ENCODE assay signal across 34 cellular contexts in the genomic region with DNA sequence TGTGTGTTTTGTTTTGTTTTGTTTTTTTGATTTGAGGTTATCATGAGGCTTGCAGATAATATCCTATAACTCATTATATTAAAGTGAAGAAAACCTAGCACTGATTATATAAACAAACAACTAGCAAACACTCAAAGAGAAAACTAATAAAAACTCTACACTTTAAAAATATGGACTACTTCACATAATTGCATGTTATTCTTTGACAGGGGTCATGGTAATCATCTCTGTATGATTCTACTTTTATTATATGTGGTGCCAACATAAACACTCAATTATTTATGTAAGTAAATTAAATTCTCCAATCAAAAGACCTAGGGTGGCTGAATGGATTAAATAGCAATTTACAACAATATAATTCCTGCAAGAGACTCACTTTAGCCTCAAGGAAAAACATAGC. TPM values are rescaled to one million over a fixed set of nuclear protein-coding genes. Genes with fewer than 3 reads are reported as not detected.
"Had no signal": no experiment of that assay in that cellular context is flagged by ENCODE, and none has a peak within 500 bp of the region (broad histone marks: within the 10 kb centered on the region; RNA-seq: fewer than 3 reads in every experiment).

No MANE protein-coding gene starts in this region.

- H3K9me3 ChIP-seq: adrenal gland, body of pancreas, breast epithelium, Peyer's patch, SJSA1, SK-N-SH had no signal

- H3K4me3 Mint-ChIP-seq: activated CD4-positive, alpha-beta T cell treated with anti-CD3 and anti-CD28 coated beads for 36 hours; activated CD4-positive, alpha-beta T cell treated with anti-CD3 and anti-CD28 coated beads, Interleukin-2, amount 10 ng/mL, durations not matched to agents 7 days and 5 days; activated CD8-positive, alpha-beta T cell treated with anti-CD3 and anti-CD28 coated beads, Interleukin-2, amount 10 ng/mL, durations not matched to agents 7 days and 5 days; activated naive CD4-positive, alpha-beta T cell treated with anti-CD3 and anti-CD28 coated beads for 36 hours; activated T-cell treated with anti-CD3 and anti-CD28 coated beads, Interleukin-2, amount 50 U/mL, for 4 hours; activated T-helper 1 cell treated with anti-CD3 and anti-CD28 coated beads, Interleukin-12 subunit alpha, Interleukin-12 subunit beta, Interleukin-2, Interleukin-4 antibody, amounts not matched to agents 30 ng/mL and 10 ng/mL and 1 ng/mL, durations not matched to agents 14 hours and 24 hours and 36 hours; T-helper 1 cell treated with Interleukin-12 subunit alpha and Interleukin-12 subunit beta and Interleukin-4 antibody, amounts not matched to agents 30 μg/mL and 1 μg/mL, for 36 hours; T-helper 2 cell treated with Interferon-gamma antibody and Interleukin-4, amounts not matched to agents 5 μg/mL and 100 μg/mL, for 36 hours; WTC11 had no signal

- H3K4me1 ChIP-seq: body of pancreas, breast epithelium had no signal

- H3K27me3 ChIP-seq: adrenal gland, body of pancreas, breast epithelium, Peyer's patch, SJSA1 had no signal

- H3K27me3 Mint-ChIP-seq: activated CD4-positive, alpha-beta T cell treated with anti-CD3 and anti-CD28 coated beads, Interleukin-2, amount 10 ng/mL, durations not matched to agents 7 days and 5 days had no signal

- H3K9ac ChIP-seq: KMS-11, SK-N-SH had no signal

- H3K36me3 ChIP-seq: adrenal gland, breast epithelium, Peyer's patch, SJSA1 had no signal

- H3K27ac Mint-ChIP-seq: activated CD4-positive, alpha-beta T cell treated with anti-CD3 and anti-CD28 coated beads for 36 hours; activated CD4-positive, alpha-beta T cell treated with anti-CD3 and anti-CD28 coated beads, Interleukin-2, amount 10 ng/mL, durations not matched to agents 7 days and 5 days; activated CD8-positive, alpha-beta T cell treated with anti-CD3 and anti-CD28 coated beads, Interleukin-2, amount 10 ng/mL, durations not matched to agents 7 days and 5 days; activated naive CD4-positive, alpha-beta T cell treated with anti-CD3 and anti-CD28 coated beads for 36 hours; activated naive CD4-positive, alpha-beta T cell treated with anti-CD3 and anti-CD28 coated beads, Interleukin-2, amount 50 U/mL, for 72 hours; activated T-helper 1 cell treated with anti-CD3 and anti-CD28 coated beads, Interleukin-12 subunit alpha, Interleukin-12 subunit beta, Interleukin-2, Interleukin-4 antibody, amounts not matched to agents 30 ng/mL and 10 ng/mL and 1 ng/mL, durations not matched to agents 14 hours and 24 hours and 36 hours; T-helper 1 cell treated with Interleukin-12 subunit alpha and Interleukin-12 subunit beta and Interleukin-4 antibody, amounts not matched to agents 30 μg/mL and 1 μg/mL, for 36 hours; T-helper 2 cell treated with Interferon-gamma antibody and Interleukin-4, amounts not matched to agents 5 μg/mL and 100 μg/mL, for 36 hours; WTC11 had no signal

- ATAC-seq: activated CD4-positive, alpha-beta T cell treated with anti-CD3 and anti-CD28 coated beads for 36 hours; activated CD4-positive, CD25-positive, alpha-beta regulatory T cell treated with anti-CD3 and anti-CD28 coated beads, Interleukin-2, amount 50 U/mL, for 24 hours; activated CD8-positive, alpha-beta T cell treated with anti-CD3 and anti-CD28 coated beads, Interleukin-2, amount 10 ng/mL, durations not matched to agents 7 days and 5 days; activated naive CD4-positive, alpha-beta T cell treated with anti-CD3 and anti-CD28 coated beads, Interleukin-2, amount 50 U/mL, for 72 hours; activated T-cell treated with anti-CD3 and anti-CD28 coated beads, Interleukin-2, amount 50 U/mL, for 4 hours; body of pancreas; PC-3; WTC11 had no signal

- H3K9me3 Mint-ChIP-seq: activated CD4-positive, alpha-beta T cell treated with anti-CD3 and anti-CD28 coated beads, Interleukin-2, amount 10 ng/mL, durations not matched to agents 7 days and 5 days; activated T-cell treated with anti-CD3 and anti-CD28 coated beads, Interleukin-2, amount 50 U/mL, for 4 hours; activated T-helper 1 cell treated with anti-CD3 and anti-CD28 coated beads, Interleukin-12 subunit alpha, Interleukin-12 subunit beta, Interleukin-2, Interleukin-4 antibody, amounts not matched to agents 30 ng/mL and 10 ng/mL and 1 ng/mL, durations not matched to agents 14 hours and 24 hours and 36 hours; T-helper 1 cell treated with Interleukin-12 subunit alpha and Interleukin-12 subunit beta and Interleukin-4 antibody, amounts not matched to agents 30 μg/mL and 1 μg/mL, for 36 hours; T-helper 2 cell treated with Interferon-gamma antibody and Interleukin-4, amounts not matched to agents 5 μg/mL and 100 μg/mL, for 36 hours had no signal

- DNase-seq: activated CD4-positive, alpha-beta T cell treated with anti-CD3 and anti-CD28 coated beads for 36 hours; activated CD4-positive, alpha-beta T cell treated with anti-CD3 and anti-CD28 coated beads, Interleukin-2, amount 10 ng/mL, durations not matched to agents 7 days and 5 days; activated CD4-positive, alpha-beta T cell treated with anti-CD3 and anti-CD28 coated beads, Interleukin-2, amount 50 U/mL, for 48 hours; activated CD8-positive, alpha-beta T cell treated with anti-CD3 and anti-CD28 coated beads, Interleukin-2, amount 10 ng/mL, durations not matched to agents 7 days and 5 days; activated gamma-delta T cell treated with Interleukin-2 at 50 U/mL for 16 hours; activated naive CD4-positive, alpha-beta T cell treated with anti-CD3 and anti-CD28 coated beads for 36 hours; activated T-cell treated with anti-CD3 and anti-CD28 coated beads, Interleukin-2, amount 50 U/mL, for 4 hours; adrenal gland; body of pancreas; NCI-H1092 treated with DMSO at 0.1 percent for 48 hours; NCI-H1436 treated with DMSO at 0.1 percent for 48 hours; NCI-H1694 treated with DMSO at 0.1 percent for 48 hours; NCI-H2029; NCI-H2171 treated with DMSO at 0.1 percent for 48 hours; NCI-H2227 treated with DMSO at 0.1 percent for 48 hours; NCI-H446; NCI-H510A treated with DMSO at 0.1 percent for 48 hours; NCI-H526 treated with DMSO at 0.1 percent for 48 hours; NCI-H82; NK-92 treated with Interleukin-12 subunit alpha and Interleukin-12 subunit beta, amount 100 ng/mL, for 24 hours; PC-3; Peyer's patch; RPMI8226; SHP77 treated with DMSO at 0.1 percent for 48 hours; SK-N-SH had no signal

- H3K27ac ChIP-seq: adrenal gland, body of pancreas, breast epithelium, KMS-11, Peyer's patch, SJSA1 had no signal

- H3K4me3 ChIP-seq: adrenal gland, body of pancreas, breast epithelium, Peyer's patch, SJSA1 had no signal

RNA-seq across cellular contexts. Expression of a gene that starts 44.6 kb away (rescaled TPM):
- total RNA-seq: activated CD4-positive, alpha-beta T cell treated with anti-CD3 and anti-CD28 coated beads for 36 hours; activated CD4-positive, alpha-beta T cell treated with anti-CD3 and anti-CD28 coated beads, Interleukin-2, amount 10 ng/mL, durations not matched to agents 7 days and 5 days; activated CD8-positive, alpha-beta T cell treated with anti-CD3 and anti-CD28 coated beads, Interleukin-2, amount 10 ng/mL, durations not matched to agents 7 days and 5 days; activated naive CD4-positive, alpha-beta T cell treated with anti-CD3 and anti-CD28 coated beads for 36 hours; activated naive CD4-positive, alpha-beta T cell treated with anti-CD3 and anti-CD28 coated beads, Interleukin-2, amount 50 U/mL, for 72 hours; activated T-helper 1 cell treated with anti-CD3 and anti-CD28 coated beads, Interleukin-12 subunit alpha, Interleukin-12 subunit beta, Interleukin-2, Interleukin-4 antibody, amounts not matched to agents 30 ng/mL and 10 ng/mL and 1 ng/mL, durations not matched to agents 14 hours and 24 hours and 36 hours had no signal
